17 cellular contexts compared by ENCODE assay signal in genomic region chr17:55996826-55997225, GRCh38.
DNase-seq lines count a peak whose midpoint lies in the region; ATAC-seq and TF ChIP-seq lines count a peak whose summit lies in the region.
"Had no signal": no experiment of that assay in that cellular context is flagged by ENCODE, and none has a peak within 500 bp of the region (broad histone marks: within the 10 kb centered on the region; RNA-seq: fewer than 3 reads in every experiment).

No MANE protein-coding gene starts in this region.

- H4K20me1 ChIP-seq in neural cell (ENCODE audit: insufficient read depth) = no peaks in the 10 kb centered on the region
- H4K20me1 ChIP-seq: BLaER1 treated with 17β-estradiol and CSF1 and Interleukin-3, amounts not matched to agents 10 nM and 100 nM had no signal

- DNase-seq in EH (ENCODE audit: low read depth) (peak; percentile 13), LHCN-M2 (ENCODE audit: low read depth) (peak; percentile 10), DMS79 (lab: John Stamatoyannopoulos, UW) (no peak), Right ventricle myocardium inferior (ENCODE audit: missing footprints) (no peak), omental fat pad (ENCODE audit: low spot score) (no peak)
- DNase-seq: activated CD4-positive, alpha-beta memory T cell treated with anti-CD3 and anti-CD28 coated beads, Interleukin-2, amount 10 ng/mL, durations not matched to agents 7 days and 5 days; activated T-cell treated with anti-CD3 and anti-CD28 coated beads, Interleukin-2, amount 50 U/mL, for 72 hours; dermis blood vessel endothelial cell; DMS153; erythroblast; NCI-H187 had no signal

- no peak for ATAC-seq in Right ventricle myocardium inferior
- ATAC-seq in omental fat pad (ENCODE audit: low FRiP score) = no peak
- no peak for ATAC-seq in HG03175 (IDR thresholded peaks at IDR 0.05; ENCODE audit: unreplicated experiment)
- ATAC-seq: activated T-cell treated with anti-CD3 and anti-CD28 coated beads, Interleukin-2, amount 50 U/mL, for 72 hours had no signal

- H3K9me3 ChIP-seq in neural cell (ENCODE audit: low read length) = no peaks in the 10 kb centered on the region
- H3K9me3 ChIP-seq: prostate gland had no signal

- no peaks in the 10 kb centered on the region for H3K79me2 ChIP-seq in neural cell (replicated peaks; ENCODE audit: insufficient read depth, low read length)

- no peaks in the 10 kb centered on the region for H3F3A ChIP-seq in neural cell (ENCODE audit: insufficient read depth, low read length, poor library complexity, severe bottlenecking)

- no peak overlapping the region for H2AFZ ChIP-seq in neural cell (ENCODE audit: low read depth, low read length)

- no peak for TF ChIP-seq EP300 in neural cell (conservative IDR thresholded peaks at IDR 0.05; ENCODE audit: poor library complexity, severe bottlenecking)

- no peak overlapping the region for H3K4me2 ChIP-seq in neural cell (ENCODE audit: low read length)
- H3K4me2 ChIP-seq: BLaER1 treated with 17β-estradiol and CSF1 and Interleukin-3, amounts not matched to agents 10 nM and 100 nM had no signal

- H3K9ac ChIP-seq in neural cell (ENCODE audit: low read length) = no peak overlapping the region
- H3K9ac ChIP-seq: BLaER1 treated with 17β-estradiol and CSF1 and Interleukin-3, amounts not matched to agents 10 nM and 100 nM had no signal

- intact Hi-C loops in Right ventricle myocardium inferior (cut with DNase I) = no loop called here

- no peaks in the 10 kb centered on the region for H3K27me3 ChIP-seq in neural cell (ENCODE audit: insufficient read depth, low read depth, low read length)
- H3K27me3 ChIP-seq: BLaER1 treated with 17β-estradiol and CSF1 and Interleukin-3, amounts not matched to agents 10 nM and 100 nM; tibial nerve had no signal

- peak; percentile 43 for TF ChIP-seq RAD21 in neural cell (conservative IDR thresholded peaks at IDR 0.05)

- H3K27ac ChIP-seq in VCaP = no peak overlapping the region
- H3K27ac ChIP-seq in neural cell (ENCODE audit: low read length) = no peak overlapping the region
- H3K27ac ChIP-seq: BLaER1 treated with 17β-estradiol and CSF1 and Interleukin-3, amounts not matched to agents 10 nM and 100 nM; prostate gland; tibial nerve had no signal

- no peak overlapping the region for H3K4me3 ChIP-seq in neural cell (ENCODE audit: low read length)
- H3K4me3 ChIP-seq: BLaER1 treated with 17β-estradiol and CSF1 and Interleukin-3, amounts not matched to agents 10 nM and 100 nM; prostate gland; tibial nerve had no signal

- H3K9me2 ChIP-seq in neural cell (ENCODE audit: insufficient read depth, low read length) = no peaks in the 10 kb centered on the region

- no peaks in the 10 kb centered on the region for H3K36me3 ChIP-seq in neural cell (ENCODE audit: insufficient read depth, low read length)
- H3K36me3 ChIP-seq: BLaER1 treated with 17β-estradiol and CSF1 and Interleukin-3, amounts not matched to agents 10 nM and 100 nM; prostate gland; tibial nerve had no signal

- TF ChIP-seq CTCF in VCaP (conservative IDR thresholded peaks at IDR 0.05) = peak; percentile 44
- peak; percentile 35 for TF ChIP-seq CTCF in neural cell (IDR thresholded peaks at IDR 0.05; ENCODE audit: poor library complexity, severe bottlenecking)
- no peak for TF ChIP-seq CTCF in omental fat pad (IDR thresholded peaks at IDR 0.05)

TF ChIP-seq in neural cell, 6 proteins besides CTCF, POLR2A, EP300 and RAD21:
- no peak for TF ChIP-seq REST (IDR thresholded peaks at IDR 0.05; ENCODE audit: borderline replicate concordance)
- peak; percentile 48 for TF ChIP-seq SMC3 (conservative IDR thresholded peaks at IDR 0.05; ENCODE audit: poor library complexity)

Comparison
In these comparisons a context has a peak if more than half of its experiments do, and no peak if none do; other contexts are left out.
1. DNase-seq: peak in EH (single experiment) and LHCN-M2 (single experiment); none in DMS79 (single experiment), Right ventricle myocardium inferior (single experiment) and omental fat pad (single experiment).
2. CTCF ChIP-seq: peak in VCaP (single experiment) and neural cell (single experiment); none in omental fat pad (0 of 3).